8 cellular contexts compared by ENCODE assay signal in genomic region chr20:47356220-47356525, GRCh38. TPM values are rescaled to one million over a fixed set of nuclear protein-coding genes. Genes with fewer than 3 reads are reported as not detected.
DNase-seq lines count a peak whose midpoint lies in the region; ATAC-seq and TF ChIP-seq lines count a peak whose summit lies in the region.

No MANE protein-coding gene starts in this region.

- H4K20me1 ChIP-seq in KMS-11 (ENCODE audit: insufficient read depth) = no peaks in the 10 kb centered on the region

- H2AFZ ChIP-seq in KMS-11 (ENCODE audit: low read depth) = peak overlapping the region; percentile 76

- H3K9ac ChIP-seq in KMS-11 = peak overlapping the region; percentile 78

- no peaks in the 10 kb centered on the region for H3K36me3 ChIP-seq in KMS-11 (ENCODE audit: insufficient read depth)
- H3K36me3 ChIP-seq in naive thymus-derived CD4-positive, alpha-beta T cell (ENCODE audit: control insufficient read depth in 2 of 3, insufficient read depth in 3 of 3, low read length in 3 of 3) = no peaks in the 10 kb centered on the region

- H3K27me3 ChIP-seq in KMS-11 (ENCODE audit: insufficient read depth, low read depth) = no peaks in the 10 kb centered on the region
- H3K27me3 ChIP-seq in naive thymus-derived CD4-positive, alpha-beta T cell (ENCODE audit: control insufficient read depth in 2 of 2, insufficient read depth in 2 of 2, low read length in 2 of 2) = no peaks in the 10 kb centered on the region

- H3K27ac ChIP-seq in KMS-11 = peak overlapping the region; percentile 83
- H3K27ac ChIP-seq in naive thymus-derived CD4-positive, alpha-beta T cell (ENCODE audit: low read depth, low read length) = peak overlapping the region; percentile 86

- no peaks in the 10 kb centered on the region for H3K9me3 ChIP-seq in naive thymus-derived CD4-positive, alpha-beta T cell (ENCODE audit: control insufficient read depth in 2 of 3, low read length in 3 of 3)

- peak overlapping the region; percentile 52 for H3K4me3 ChIP-seq in AG04449 (ENCODE audit: low read depth, low read length)
- no peak overlapping the region for H3K4me3 ChIP-seq in KMS-11 (IDR thresholded peaks at IDR 0.05; ENCODE audit: insufficient read depth, low read depth, low read length)
- H3K4me3 ChIP-seq in naive thymus-derived CD4-positive, alpha-beta T cell (ENCODE audit: low read length) = peak overlapping the region; percentile 75

- H3K9me3 Mint-ChIP-seq in chondrocyte (ENCODE audit: low read depth) = no peaks in the 10 kb centered on the region
- no peaks in the 10 kb centered on the region for H3K9me3 Mint-ChIP-seq in naive thymus-derived CD4-positive, alpha-beta T cell

- H3K4me1 ChIP-seq in KMS-11 (ENCODE audit: low read depth, poor library complexity, severe bottlenecking) = peaks cover 57% of the 10 kb centered on the region
- H3K4me1 ChIP-seq in naive thymus-derived CD4-positive, alpha-beta T cell (ENCODE audit: control insufficient read depth in 2 of 2, insufficient read depth in 2 of 2, low read length in 2 of 2) = peaks cover 51 to 69% of the 10 kb centered on the region in 2 donors

- TF ChIP-seq CTCF in AG04449 (IDR thresholded peaks at IDR 0.05; ENCODE audit: insufficient read depth, low read length, missing control alignments) (no peak), KMS-11 (conservative IDR thresholded peaks at IDR 0.05; ENCODE audit: low read depth, low read length) (no peak), chondrocyte (IDR thresholded peaks at IDR 0.05) (no peak)

- no peaks in the 10 kb centered on the region for H3K4me1 Mint-ChIP-seq in chondrocyte (ENCODE audit: low read depth)
- peaks cover 46 to 74% (median 48%) of the 10 kb centered on the region in 7 donors for H3K4me1 Mint-ChIP-seq in naive thymus-derived CD4-positive, alpha-beta T cell

- ATAC-seq in naive thymus-derived CD4-positive, alpha-beta T cell = no peak

- DNase-seq in AG04449 (ENCODE audit: low read depth, low spot score) (no peak), chondrocyte (ENCODE audit: low spot score) (no peak), SHP77 treated with DMSO at 0.1 percent for 48 hours (lab: John Stamatoyannopoulos, UW) (no peak), hippocampal formation (lab: John Stamatoyannopoulos, UW) (no peak), NCI-H2227 treated with DMSO at 0.1 percent for 48 hours (lab: John Stamatoyannopoulos, UW) (no peak), cortex of kidney (lab: John Stamatoyannopoulos, UW) (no peak)
- DNase-seq in naive thymus-derived CD4-positive, alpha-beta T cell = no peak

- peaks cover 40% of the 10 kb centered on the region for H3K79me2 ChIP-seq in KMS-11 (ENCODE audit: insufficient read depth, low read depth)

- peak overlapping the region; percentile 54 for H3K4me3 Mint-ChIP-seq in chondrocyte (ENCODE audit: unreplicated experiment)
- H3K4me3 Mint-ChIP-seq in naive thymus-derived CD4-positive, alpha-beta T cell = peak overlapping the region in 4 of 10 donors; percentile 88 to 95 (median 92)

- intact Hi-C loops in naive thymus-derived CD4-positive, alpha-beta T cell (cut with micrococcal nuclease) = loop anchor here (1.0 to 10.0 kb wide), 10 partner anchors 10 to 1923 kb away; partner anchors contain the start of genes TP53RK (in 2 of the 2), CSE1L (in 1 of the 2), NCOA3 (in 1 of the 2) and ZNFX1 (in 1 of the 2)

- POLR2A ChIA-PET in AG04449 (lab: Yijun Ruan, JAX) = interaction anchor here (1.3 to 5.9 kb wide), 5 partner anchors 24 to 82 kb away, joined by 4 to 66 read pairs (median 4); no protein-coding TSS in a partner anchor
- POLR2A ChIA-PET in naive thymus-derived CD4-positive, alpha-beta T cell (lab: Charles Lee) = interaction anchor here (0.6 to 6.0 kb wide), 17 partner anchors 8 to 1947 kb away, joined by 3 to 50 read pairs (median 4); partner anchors contain the start of gene NCOA3

- no peaks in the 10 kb centered on the region for H3K27me3 Mint-ChIP-seq in chondrocyte (ENCODE audit: low read depth)
- H3K27me3 Mint-ChIP-seq in naive thymus-derived CD4-positive, alpha-beta T cell = no peaks in the 10 kb centered on the region

- no peaks in the 10 kb centered on the region for H3K36me3 Mint-ChIP-seq in chondrocyte (ENCODE audit: low read depth)
- H3K36me3 Mint-ChIP-seq in naive thymus-derived CD4-positive, alpha-beta T cell = peaks cover 0 to 32% (median 3%) of the 10 kb centered on the region in 5 donors

- H3K27ac Mint-ChIP-seq in chondrocyte (ENCODE audit: unreplicated experiment) = no peak overlapping the region
- H3K27ac Mint-ChIP-seq in naive thymus-derived CD4-positive, alpha-beta T cell = peak overlapping the region in 7 of 9 donors; percentile 97 to 100 (median 99)

- CTCF ChIA-PET in AG04449 (lab: Yijun Ruan, JAX) = interaction anchor here (1.3 to 10.7 kb wide), 5 partner anchors 9 to 265 kb away, joined by 4 to 112 read pairs (median 7); no protein-coding TSS in a partner anchor
- CTCF ChIA-PET in naive thymus-derived CD4-positive, alpha-beta T cell (lab: Charles Lee) = interaction anchor here (0.7 to 2.0 kb wide), 5 partner anchors 9 to 83 kb away, joined by 3 to 9 read pairs (median 6); no protein-coding TSS in a partner anchor

- peak overlapping the region; percentile 75 for H3K4me2 ChIP-seq in KMS-11

RNA-seq across cellular contexts. Expression of gene ZMYND8, which starts 0.3 kb away (rescaled TPM):
- 31.9 to 35.0 TPM (median 33.8 TPM) in 3 replicates for total RNA-seq in chondrocyte
- total RNA-seq in naive thymus-derived CD4-positive, alpha-beta T cell = 10 to 100 TPM; 54.5 to 83.0 (median 68.5) TPM
- polyA plus RNA-seq in naive thymus-derived CD4-positive, alpha-beta T cell = 10 to 100 TPM; 12.7 to 28.7 TPM
